In the genomic region with DNA sequence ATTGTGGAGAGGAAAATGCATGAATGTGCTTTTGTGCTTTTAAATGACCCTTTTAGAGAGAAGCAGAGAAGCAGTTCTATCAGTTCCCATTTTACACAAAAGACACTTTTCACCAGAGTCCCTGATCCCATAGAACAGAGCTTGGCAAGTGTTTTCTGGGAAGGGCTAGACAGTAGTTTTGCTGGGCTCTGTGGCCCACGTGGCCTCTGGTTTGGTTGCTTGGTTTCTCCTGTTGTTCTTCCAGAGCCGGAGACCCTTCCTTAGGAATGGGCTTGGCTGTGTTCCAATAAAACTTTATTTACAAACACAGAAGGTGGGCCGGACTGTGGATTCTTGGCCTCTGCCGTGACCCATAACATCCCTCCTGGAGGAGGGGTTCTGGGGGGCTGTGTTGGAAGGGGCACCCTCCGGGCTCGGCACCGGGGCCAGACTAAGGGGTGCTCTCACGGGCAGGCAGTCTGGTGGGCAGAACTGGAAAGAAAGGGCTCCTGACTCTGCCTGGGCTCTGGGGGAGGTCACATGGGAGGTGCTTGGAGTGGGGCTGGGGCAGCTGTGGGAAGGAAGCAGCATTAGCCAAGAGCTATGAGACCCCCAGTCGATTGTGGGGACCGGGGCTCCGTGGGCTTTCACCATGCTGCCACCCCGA, we compare ENCODE assay signal across 11 cellular contexts. TPM values are rescaled to one million over a fixed set of nuclear protein-coding genes. Genes with fewer than 3 reads are reported as not detected.
DNase-seq lines count a peak whose midpoint lies in the region; ATAC-seq, FAIRE-seq and TF ChIP-seq lines count a peak whose summit lies in the region.
"Had no signal": no experiment of that assay in that cellular context is flagged by ENCODE, and none has a peak within 500 bp of the region (broad histone marks: within the 10 kb centered on the region; RNA-seq: fewer than 3 reads in every experiment).

No MANE protein-coding gene starts in this region.

- H3K27ac Mint-ChIP-seq in CD4-positive, alpha-beta memory T cell: peak overlapping the region; percentile 23 to 76 (median 73)
- H3K27ac Mint-ChIP-seq in brain: peak overlapping the region; percentile 85 to 93 (median 91)
- H3K27ac Mint-ChIP-seq: activated CD4-positive, alpha-beta memory T cell treated with anti-CD3 and anti-CD28 coated beads for 36 hours had no signal

- no peak overlapping the region for H3K9ac ChIP-seq in HUES6 (ENCODE audit: low read length)

- peaks cover 4 to 21% of the 10 kb centered on the region in 2 donors for H3K36me3 Mint-ChIP-seq in CD4-positive, alpha-beta memory T cell
- peaks cover 20% of the 10 kb centered on the region for H3K36me3 Mint-ChIP-seq in brain

- H3K27me3 Mint-ChIP-seq in CD4-positive, alpha-beta memory T cell: no peaks in the 10 kb centered on the region
- peaks cover 23% of the 10 kb centered on the region for H3K27me3 Mint-ChIP-seq in brain
- H3K27me3 Mint-ChIP-seq: activated CD4-positive, alpha-beta memory T cell treated with anti-CD3 and anti-CD28 coated beads for 36 hours had no signal

- H3K4me3 ChIP-seq in CD4-positive, alpha-beta memory T cell (ENCODE audit: low read length in 2 of 2): no peak overlapping the region
- H3K4me3 ChIP-seq in HUES6 (ENCODE audit: low read depth, low read length): no peak overlapping the region
- no peak overlapping the region for H3K4me3 ChIP-seq in pancreas

- TF ChIP-seq CTCF in brain (conservative IDR thresholded peaks at IDR 0.05) (no peak), pancreas (IDR thresholded peaks at IDR 0.05) (no peak)

- H3K9me3 Mint-ChIP-seq in CD4-positive, alpha-beta memory T cell: peaks cover 0 to 2% (median 0%) of the 10 kb centered on the region in 8 donors
- H3K9me3 Mint-ChIP-seq in brain: peaks cover 0 to 5% (median 0%) of the 10 kb centered on the region in 5 experiments

- H3K4me1 ChIP-seq in CD4-positive, alpha-beta memory T cell (ENCODE audit: insufficient read depth, low read length): peaks cover 39% of the 10 kb centered on the region
- peaks cover 25% of the 10 kb centered on the region for H3K4me1 ChIP-seq in HUES6 (ENCODE audit: control insufficient read depth, insufficient read depth, low read length)
- peaks cover 33 to 55% (median 42%) of the 10 kb centered on the region in 3 donors for H3K4me1 ChIP-seq in pancreas

- no peak for FAIRE-seq in pancreas (lab: Jason Lieb, UNC)
- FAIRE-seq: colon had no signal

- peak overlapping the region in 3 of 8 donors; percentile 17 to 46 (median 35) for H3K4me3 Mint-ChIP-seq in CD4-positive, alpha-beta memory T cell
- H3K4me3 Mint-ChIP-seq in brain: peak overlapping the region; percentile 75 to 98 (median 80)
- H3K4me3 Mint-ChIP-seq: activated CD4-positive, alpha-beta memory T cell treated with anti-CD3 and anti-CD28 coated beads for 36 hours had no signal

- DNase-seq in CD4-positive, alpha-beta memory T cell: peak in 1 of 5 donors; percentile 3
- DNase-seq in pancreas: peak in 2 of 6 donors; percentile 25 to 68
- DNase-seq in NAMALWA (ENCODE audit: low spot score): no peak
- DNase-seq in GM03348 (ENCODE audit: low spot score): no peak

- no peaks in the 10 kb centered on the region for H3K27me3 ChIP-seq in CD4-positive, alpha-beta memory T cell (ENCODE audit: insufficient read depth, low read length)
- H3K27me3 ChIP-seq in HUES6 (ENCODE audit: control insufficient read depth, insufficient read depth, low read length): no peaks in the 10 kb centered on the region
- no peaks in the 10 kb centered on the region for H3K27me3 ChIP-seq in pancreas

- no peak overlapping the region for H3K27ac ChIP-seq in CD4-positive, alpha-beta memory T cell (ENCODE audit: low read depth, low read length)
- peak overlapping the region; percentile 10; the same call in 1 of the 2 replicates for H3K27ac ChIP-seq in HUES6 (ENCODE audit: low read depth, low read length)
- peak overlapping the region; percentile 34 to 72 (median 62) for H3K27ac ChIP-seq in pancreas

- H3K36me3 ChIP-seq in CD4-positive, alpha-beta memory T cell (ENCODE audit: insufficient read depth, low read length): no peaks in the 10 kb centered on the region
- H3K36me3 ChIP-seq in HUES6 (ENCODE audit: control insufficient read depth, insufficient read depth, low read length): peaks cover 4% of the 10 kb centered on the region
- H3K36me3 ChIP-seq in pancreas: no peaks in the 10 kb centered on the region

- ATAC-seq in pancreas (no peak), GM19455 (IDR thresholded peaks at IDR 0.05; ENCODE audit: unreplicated experiment) (no peak), GM21619 (IDR thresholded peaks at IDR 0.05; ENCODE audit: unreplicated experiment) (no peak)

- peaks cover 27 to 63% (median 47%) of the 10 kb centered on the region in 4 donors for H3K4me1 Mint-ChIP-seq in CD4-positive, alpha-beta memory T cell
- H3K4me1 Mint-ChIP-seq in brain: peaks cover 76% of the 10 kb centered on the region

- 65 to 77% methylated on average over 12 of the region's 12 CpGs for WGBS in pancreas, 2 donors

- H3K9me3 ChIP-seq in CD4-positive, alpha-beta memory T cell (ENCODE audit: control insufficient read depth in 1 of 2, low read length in 2 of 2): no peaks in the 10 kb centered on the region
- no peaks in the 10 kb centered on the region for H3K9me3 ChIP-seq in HUES6 (ENCODE audit: control insufficient read depth, insufficient read depth, low read depth, low read length)
- H3K9me3 ChIP-seq in pancreas: no peaks in the 10 kb centered on the region

- CTCF ChIA-PET in CD4-positive, alpha-beta memory T cell (lab: Charles Lee; ENCODE audit: partially characterized antibody): no interaction called here

- intact Hi-C loops in CD4-positive, alpha-beta memory T cell (cut with micrococcal nuclease): no loop called here
- intact Hi-C loops in pancreas (cut with DNase I): no loop called here

- POLR2A ChIA-PET in CD4-positive, alpha-beta memory T cell (lab: Charles Lee; ENCODE audit: partially characterized antibody): interaction anchor here (0.6 to 0.9 kb wide), 4 partner anchors 29 to 96 kb away, joined by 3 read pairs; partner anchors contain the start of gene PLEKHJ1

RNA-seq across cellular contexts. Expression of gene SPPL2B, which starts 3.2 kb away (rescaled TPM):
- total RNA-seq in CD4-positive, alpha-beta memory T cell: 10 to 100 TPM; 76.8 to 82.8 TPM
- polyA plus RNA-seq in CD4-positive, alpha-beta memory T cell: 1 to 10 TPM; 6.2 to 9.4 TPM
- polyA plus RNA-seq in brain (ENCODE audit: insufficient read depth, low read depth, low replicate concordance) (66.7 TPM), pancreas (100 to 1,000 TPM; 133 to 226 TPM)
- 10 to 100 TPM; 36.4 to 61.2 (median 50.6) TPM for total RNA-seq in pancreas

RNA-seq across cellular contexts. Expression of gene LSM7, which starts 3.3 kb away (rescaled TPM):
- total RNA-seq in CD4-positive, alpha-beta memory T cell: 100 to 1,000 TPM; 107 to 108 TPM
- 100 to 1,000 TPM; 165 to 171 TPM for polyA plus RNA-seq in CD4-positive, alpha-beta memory T cell
- polyA plus RNA-seq in brain (ENCODE audit: insufficient read depth, low read depth, low replicate concordance): 292 TPM
- 10 to 100 TPM; 18.3 to 36.4 (median 26.4) TPM for total RNA-seq in pancreas
- 100 to 1,000 TPM; 147 to 170 TPM for polyA plus RNA-seq in pancreas

RNA-seq across cellular contexts. Expression of gene LINGO3, which starts 23.8 kb away (rescaled TPM):
- under 1 TPM; 0.73 to 0.75 TPM for total RNA-seq in CD4-positive, alpha-beta memory T cell
- polyA plus RNA-seq in CD4-positive, alpha-beta memory T cell: 1 to 10 TPM in 1 of 2 donors, under 1 TPM in 1; 0.46 to 7.1 TPM
- polyA plus RNA-seq in brain (ENCODE audit: insufficient read depth, low read depth, low replicate concordance) (3.2 TPM), pancreas (under 1 TPM in 1 of 2 donors, not detected in 1; 0.05 TPM)
- 1 to 10 TPM in 1 of 6 donors, under 1 TPM in 1, not detected in 4; 0.16 to 1.5 TPM for total RNA-seq in pancreas
- total RNA-seq: M059J had no signal

RNA-seq across cellular contexts. Expression of gene TMPRSS9, which starts 28.3 kb away (rescaled TPM):
- not detected for total RNA-seq in CD4-positive, alpha-beta memory T cell
- polyA plus RNA-seq in CD4-positive, alpha-beta memory T cell: not detected
- polyA plus RNA-seq in brain (ENCODE audit: insufficient read depth, low read depth, low replicate concordance) (0.15 TPM), pancreas (under 1 TPM; 0.14 to 0.84 TPM)
- under 1 TPM; 0.09 to 0.84 (median 0.58) TPM for total RNA-seq in pancreas
- total RNA-seq: activated CD4-positive, alpha-beta memory T cell treated with anti-CD3 and anti-CD28 coated beads for 36 hours; M059J had no signal

RNA-seq across cellular contexts. Expression of gene PEAK3, which starts 49.7 kb away (rescaled TPM):
- total RNA-seq in CD4-positive, alpha-beta memory T cell: under 1 TPM in 1 of 2 experiments, not detected in 1; 0.11 TPM
- polyA plus RNA-seq in CD4-positive, alpha-beta memory T cell: under 1 TPM; 0.07 TPM
- not detected for polyA plus RNA-seq in brain (ENCODE audit: insufficient read depth, low read depth, low replicate concordance)
- under 1 TPM in 4 of 6 donors, not detected in 2; 0.13 to 0.81 (median 0.35) TPM for total RNA-seq in pancreas
- under 1 TPM; 0.04 to 0.07 TPM for polyA plus RNA-seq in pancreas
- total RNA-seq: activated CD4-positive, alpha-beta memory T cell treated with anti-CD3 and anti-CD28 coated beads for 36 hours; M059J had no signal
